28 cellular contexts compared by ENCODE assay signal in genomic region chr10:119162121-119162520, GRCh38. TPM values are rescaled to one million over a fixed set of nuclear protein-coding genes. Genes with fewer than 3 reads are reported as not detected.
DNase-seq lines count a peak whose midpoint lies in the region; ATAC-seq and TF ChIP-seq lines count a peak whose summit lies in the region.
"Had no signal": no experiment of that assay in that cellular context is flagged by ENCODE, and none has a peak within 500 bp of the region (broad histone marks: within the 10 kb centered on the region; RNA-seq: fewer than 3 reads in every experiment).

No MANE protein-coding gene starts in this region.

- H3K36me3 Mint-ChIP-seq in activated CD8-positive, alpha-beta memory T cell treated with anti-CD3 and anti-CD28 coated beads, Interleukin-2, amount 10 ng/mL, durations not matched to agents 7 days and 5 days: peaks cover 25% of the 10 kb centered on the region
- peaks cover 75% of the 10 kb centered on the region for H3K36me3 Mint-ChIP-seq in dendritic cell treated with granulocyte-macrophage colony-stimulating factor and Interleukin-4, amounts not matched to agents 40 ng/mL and 50 ng/mL, for 4 days (ENCODE audit: low read depth)
- H3K36me3 Mint-ChIP-seq in nephron (ENCODE audit: low read depth): peaks cover 11% of the 10 kb centered on the region

- DNase-seq in activated CD8-positive, alpha-beta memory T cell treated with anti-CD3 and anti-CD28 coated beads, Interleukin-2, amount 10 ng/mL, durations not matched to agents 7 days and 5 days: no peak
- DNase-seq in activated CD8-positive, alpha-beta memory T cell treated with anti-CD3 and anti-CD28 coated beads, Interleukin-2, amount 50 U/mL, for 4 hours: no peak
- no peak for DNase-seq in T-helper 9 cell
- DNase-seq in activated gamma-delta T cell (lab: John Stamatoyannopoulos, UW): no peak
- DNase-seq: 8988T; activated CD4-positive, alpha-beta T cell treated with anti-CD3 and anti-CD28 coated beads for 48 hours; activated effector memory CD4-positive, alpha-beta T cell treated with Interleukin-2 at 50 U/mL for 16 hours; AML-193; Caco-2; left cardiac atrium; NCI-H1417 treated with DMSO at 0.1 percent for 48 hours; NCI-H2107; NCI-H510A treated with DMSO at 0.1 percent for 48 hours; SJCRH30; T-cell; testis had no signal

- no peak overlapping the region for H3K4me3 ChIP-seq in stomach smooth muscle (ENCODE audit: low read length in 2 of 2)
- H3K4me3 ChIP-seq: coronary artery, prostate gland, SJCRH30, skin epidermis, testis had no signal

- CTCF ChIA-PET in activated CD8-positive, alpha-beta memory T cell treated with anti-CD3 and anti-CD28 coated beads, Interleukin-2, amount 10 ng/mL, durations not matched to agents 7 days and 5 days (lab: Charles Lee): interaction anchor here (0.6 to 1.6 kb wide), 5 partner anchors 9 to 283 kb away, joined by 3 read pairs; partner anchors contain the start of gene GRK5

- H3K9ac ChIP-seq in stomach smooth muscle (ENCODE audit: low read length in 2 of 2): no peak overlapping the region

- H3K4me1 Mint-ChIP-seq in activated CD8-positive, alpha-beta memory T cell treated with anti-CD3 and anti-CD28 coated beads, Interleukin-2, amount 10 ng/mL, durations not matched to agents 7 days and 5 days: peaks cover 45% of the 10 kb centered on the region
- H3K4me1 Mint-ChIP-seq in dendritic cell treated with granulocyte-macrophage colony-stimulating factor and Interleukin-4, amounts not matched to agents 40 ng/mL and 50 ng/mL, for 4 days (ENCODE audit: low read depth): peaks cover 39% of the 10 kb centered on the region
- H3K4me1 Mint-ChIP-seq in nephron: peaks cover 21% of the 10 kb centered on the region

- no peak for TF ChIP-seq CTCF in nephron (IDR thresholded peaks at IDR 0.05; ENCODE audit: unreplicated experiment in 3 of 3)

- H3K4me3 Mint-ChIP-seq in activated CD8-positive, alpha-beta memory T cell treated with anti-CD3 and anti-CD28 coated beads, Interleukin-2, amount 10 ng/mL, durations not matched to agents 7 days and 5 days: no peak overlapping the region
- no peak overlapping the region for H3K4me3 Mint-ChIP-seq in dendritic cell treated with granulocyte-macrophage colony-stimulating factor and Interleukin-4, amounts not matched to agents 40 ng/mL and 50 ng/mL, for 4 days
- peak overlapping the region; percentile 25 to 61 (median 33) for H3K4me3 Mint-ChIP-seq in nephron
- H3K4me3 Mint-ChIP-seq: natural killer cell treated with Interleukin-12 subunit alpha and Interleukin-12 subunit beta and Interleukin-15 and Interleukin-18, amount 100 ng/mL, for 72 hours; stimulated activated memory B cell treated with anti-CD40 and anti-IgM and Interleukin-4, amounts not matched to agents 10 μg/mL and 1 μg/mL and 100 μg/mL, for 72 hours; T-cell had no signal

- ATAC-seq in activated CD8-positive, alpha-beta memory T cell treated with anti-CD3 and anti-CD28 coated beads, Interleukin-2, amount 10 ng/mL, durations not matched to agents 7 days and 5 days: no peak
- ATAC-seq in HG03095 (IDR thresholded peaks at IDR 0.05; ENCODE audit: unreplicated experiment): no peak
- ATAC-seq: HepG2; left cardiac atrium; natural killer cell treated with Interleukin-12 subunit alpha and Interleukin-12 subunit beta and Interleukin-15 and Interleukin-18, amount 100 ng/mL, for 72 hours; Panc1; stimulated activated memory B cell treated with anti-CD40 and anti-IgM and Interleukin-4, amounts not matched to agents 10 μg/mL and 1 μg/mL and 100 μg/mL, for 72 hours; T-cell had no signal

- H3K9me3 ChIP-seq in stomach smooth muscle (ENCODE audit: control insufficient read depth in 2 of 2, low read length in 2 of 2): no peaks in the 10 kb centered on the region
- H3K9me3 ChIP-seq: Caco-2, prostate gland, SJCRH30, testis had no signal

- intact Hi-C loops in dendritic cell treated with granulocyte-macrophage colony-stimulating factor and Interleukin-4, amounts not matched to agents 40 ng/mL and 50 ng/mL, for 4 days (cut with micrococcal nuclease): no loop called here

- peak overlapping the region; percentile 30 for H3K27ac Mint-ChIP-seq in activated CD8-positive, alpha-beta memory T cell treated with anti-CD3 and anti-CD28 coated beads, Interleukin-2, amount 10 ng/mL, durations not matched to agents 7 days and 5 days
- H3K27ac Mint-ChIP-seq in dendritic cell treated with granulocyte-macrophage colony-stimulating factor and Interleukin-4, amounts not matched to agents 40 ng/mL and 50 ng/mL, for 4 days: peak overlapping the region; percentile 19
- H3K27ac Mint-ChIP-seq in nephron: peak overlapping the region in 2 of 3 experiments; percentile 16 to 30
- H3K27ac Mint-ChIP-seq: stimulated activated memory B cell treated with anti-CD40 and anti-IgM and Interleukin-4, amounts not matched to agents 10 μg/mL and 1 μg/mL and 100 μg/mL, for 72 hours had no signal

- H3K9me3 Mint-ChIP-seq in activated CD8-positive, alpha-beta memory T cell treated with anti-CD3 and anti-CD28 coated beads, Interleukin-2, amount 10 ng/mL, durations not matched to agents 7 days and 5 days (ENCODE audit: low read depth): no peaks in the 10 kb centered on the region
- no peaks in the 10 kb centered on the region for H3K9me3 Mint-ChIP-seq in dendritic cell treated with granulocyte-macrophage colony-stimulating factor and Interleukin-4, amounts not matched to agents 40 ng/mL and 50 ng/mL, for 4 days
- H3K9me3 Mint-ChIP-seq in nephron: no peaks in the 10 kb centered on the region
- H3K9me3 Mint-ChIP-seq: natural killer cell treated with Interleukin-12 subunit alpha and Interleukin-12 subunit beta and Interleukin-15 and Interleukin-18, amount 100 ng/mL, for 72 hours; stimulated activated memory B cell treated with anti-CD40 and anti-IgM and Interleukin-4, amounts not matched to agents 10 μg/mL and 1 μg/mL and 100 μg/mL, for 72 hours; T-cell had no signal

- H3K27ac ChIP-seq in stomach smooth muscle (ENCODE audit: low read length): peak overlapping the region; percentile 31
- H3K27ac ChIP-seq: coronary artery, HL-60, prostate gland, SJCRH30, skin epidermis, testis had no signal

- H3K27me3 Mint-ChIP-seq in activated CD8-positive, alpha-beta memory T cell treated with anti-CD3 and anti-CD28 coated beads, Interleukin-2, amount 10 ng/mL, durations not matched to agents 7 days and 5 days: no peaks in the 10 kb centered on the region
- no peaks in the 10 kb centered on the region for H3K27me3 Mint-ChIP-seq in dendritic cell treated with granulocyte-macrophage colony-stimulating factor and Interleukin-4, amounts not matched to agents 40 ng/mL and 50 ng/mL, for 4 days
- H3K27me3 Mint-ChIP-seq in nephron (ENCODE audit: low read depth): no peaks in the 10 kb centered on the region
- H3K27me3 Mint-ChIP-seq: natural killer cell treated with Interleukin-12 subunit alpha and Interleukin-12 subunit beta and Interleukin-15 and Interleukin-18, amount 100 ng/mL, for 72 hours; stimulated activated memory B cell treated with anti-CD40 and anti-IgM and Interleukin-4, amounts not matched to agents 10 μg/mL and 1 μg/mL and 100 μg/mL, for 72 hours; T-cell had no signal

- H3K4me1 ChIP-seq in stomach smooth muscle (ENCODE audit: control insufficient read depth, insufficient read depth, low read length): peaks cover 27% of the 10 kb centered on the region
- H3K4me1 ChIP-seq: prostate gland, SJCRH30 had no signal

- H3K27me3 ChIP-seq in stomach smooth muscle (ENCODE audit: control insufficient read depth in 1 of 2, insufficient read depth in 2 of 2, low read length in 2 of 2): no peaks in the 10 kb centered on the region
- H3K27me3 ChIP-seq: SJCRH30, testis had no signal

- H3K36me3 ChIP-seq in stomach smooth muscle (ENCODE audit: control insufficient read depth in 2 of 2, insufficient read depth in 2 of 2, low read length in 2 of 2): peaks cover 11 to 26% of the 10 kb centered on the region in 2 donors
- H3K36me3 ChIP-seq: prostate gland had no signal

RNA-seq across cellular contexts. Expression of gene SFXN4, which starts 3.4 kb away (rescaled TPM):
- total RNA-seq in activated CD8-positive, alpha-beta memory T cell treated with anti-CD3 and anti-CD28 coated beads, Interleukin-2, amount 10 ng/mL, durations not matched to agents 7 days and 5 days: 10 to 100 TPM; 29.9 to 33.4 TPM

RNA-seq across cellular contexts. Expression of gene PRDX3, which starts 16.5 kb away (rescaled TPM):
- 100 to 1,000 TPM; 124 to 166 TPM for total RNA-seq in activated CD8-positive, alpha-beta memory T cell treated with anti-CD3 and anti-CD28 coated beads, Interleukin-2, amount 10 ng/mL, durations not matched to agents 7 days and 5 days

RNA-seq across cellular contexts. Expression of gene GRK5, which starts 45.2 kb away (rescaled TPM):
- total RNA-seq in activated CD8-positive, alpha-beta memory T cell treated with anti-CD3 and anti-CD28 coated beads, Interleukin-2, amount 10 ng/mL, durations not matched to agents 7 days and 5 days: 10 to 100 TPM; 23.2 to 29.5 TPM

RNA-seq across cellular contexts. Expression of gene DENND10, which starts 58.2 kb away (rescaled TPM):
- 10 to 100 TPM; 41.2 to 47.4 TPM for total RNA-seq in activated CD8-positive, alpha-beta memory T cell treated with anti-CD3 and anti-CD28 coated beads, Interleukin-2, amount 10 ng/mL, durations not matched to agents 7 days and 5 days

Comparison
In these comparisons a context has a peak if more than half of its experiments do, and no peak if none do; other contexts are left out.
1. H3K4me3 Mint-ChIP-seq: peak in nephron (3 of 3); none in activated CD8-positive, alpha-beta memory T cell treated with anti-CD3 and anti-CD28 coated beads, Interleukin-2, amount 10 ng/mL, durations not matched to agents 7 days and 5 days (single experiment) and dendritic cell treated with granulocyte-macrophage colony-stimulating factor and Interleukin-4, amounts not matched to agents 40 ng/mL and 50 ng/mL, for 4 days (single experiment).
2. Peak in every context shown above with its lines, with median percentiles within 50 percentile points of each other: H3K27ac Mint-ChIP-seq.